20 cellular contexts compared by ENCODE assay signal in genomic region chr1:169064103-169064502, GRCh38.
"Had no signal": no experiment of that assay in that cellular context is flagged by ENCODE, and none has a peak within 500 bp of the region (broad histone marks: within the 10 kb centered on the region; RNA-seq: fewer than 3 reads in every experiment).

No MANE protein-coding gene starts in this region.

- H3K4me3 ChIP-seq: SJSA1, SK-N-MC had no signal

- H3K36me3 Mint-ChIP-seq: IgD-negative memory B cell had no signal

- DNase-seq: KBM-7, MV-4-11, NCI-H1048, NCI-H1105, NCI-H1417, NCI-H1436 treated with DMSO at 0.1 percent for 48 hours, NCI-H1694, NCI-H187 treated with DMSO at 0.1 percent for 48 hours, NCI-H2029 treated with DMSO at 0.1 percent for 48 hours, NCI-H2227 treated with DMSO at 0.1 percent for 48 hours, NCI-H524, NCI-H526 treated with DMSO at 0.1 percent for 48 hours, NCI-H748 treated with DMSO at 0.1 percent for 48 hours, Right ventricle myocardium superior, RPMI8226, SIG-M5 had no signal

- H3K4me1 ChIP-seq: SJSA1 had no signal

- H3K27me3 ChIP-seq: SJSA1 had no signal

- H3K4me1 Mint-ChIP-seq: IgD-negative memory B cell had no signal

- H3K36me3 ChIP-seq: SJSA1 had no signal

- H3K27ac Mint-ChIP-seq: IgD-negative memory B cell had no signal

- FAIRE-seq: RCC 7860 had no signal

- H3K4me3 Mint-ChIP-seq: IgD-negative memory B cell had no signal

- H3K27ac ChIP-seq: SJSA1, SK-N-MC had no signal
